1 cellular context compared by ENCODE assay signal in the genomic region with DNA sequence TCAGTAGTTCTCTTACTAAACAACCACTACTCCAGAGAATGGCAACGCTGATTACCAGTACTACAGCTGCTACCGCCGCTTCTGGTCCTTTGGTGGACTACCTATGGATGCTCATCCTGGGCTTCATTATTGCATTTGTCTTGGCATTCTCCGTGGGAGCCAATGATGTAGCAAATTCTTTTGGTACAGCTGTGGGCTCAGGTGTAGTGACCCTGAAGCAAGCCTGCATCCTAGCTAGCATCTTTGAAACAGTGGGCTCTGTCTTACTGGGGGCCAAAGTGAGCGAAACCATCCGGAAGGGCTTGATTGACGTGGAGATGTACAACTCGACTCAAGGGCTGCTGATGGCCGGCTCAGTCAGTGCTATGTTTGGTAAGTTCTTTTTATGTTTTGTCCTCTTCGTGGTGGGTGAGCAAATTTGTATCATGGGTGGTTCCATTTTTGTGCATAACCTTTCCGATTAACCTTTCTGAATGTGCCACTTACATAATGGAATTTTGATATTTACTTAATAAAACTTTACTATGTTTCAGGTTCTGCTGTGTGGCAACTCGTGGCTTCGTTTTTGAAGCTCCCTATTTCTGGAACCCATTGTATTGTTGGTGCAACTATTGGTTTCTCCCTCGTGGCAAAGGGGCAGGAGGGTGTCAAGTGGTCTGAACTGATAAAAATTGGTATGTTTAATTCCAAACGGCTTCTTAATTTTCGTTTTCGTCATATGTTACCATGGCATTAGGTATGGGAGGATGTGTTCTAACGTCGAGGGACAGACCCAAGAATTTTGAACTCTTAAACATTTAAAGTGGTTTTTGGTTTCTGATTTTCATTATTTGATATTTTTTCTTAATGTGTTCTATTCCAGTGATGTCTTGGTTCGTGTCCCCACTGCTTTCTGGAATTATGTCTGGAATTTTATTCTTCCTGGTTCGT.
TF ChIP-seq lines count a peak whose summit lies in the region.

No MANE protein-coding gene starts in this region.

TF ChIP-seq in HCT116, 20 proteins besides CTCF, POLR2A, EP300 and RAD21 (continued from another document):
- no peak for TF ChIP-seq SP1 (IDR thresholded peaks at IDR 0.05; ENCODE audit: low read depth)
- TF ChIP-seq, protein P1, sequence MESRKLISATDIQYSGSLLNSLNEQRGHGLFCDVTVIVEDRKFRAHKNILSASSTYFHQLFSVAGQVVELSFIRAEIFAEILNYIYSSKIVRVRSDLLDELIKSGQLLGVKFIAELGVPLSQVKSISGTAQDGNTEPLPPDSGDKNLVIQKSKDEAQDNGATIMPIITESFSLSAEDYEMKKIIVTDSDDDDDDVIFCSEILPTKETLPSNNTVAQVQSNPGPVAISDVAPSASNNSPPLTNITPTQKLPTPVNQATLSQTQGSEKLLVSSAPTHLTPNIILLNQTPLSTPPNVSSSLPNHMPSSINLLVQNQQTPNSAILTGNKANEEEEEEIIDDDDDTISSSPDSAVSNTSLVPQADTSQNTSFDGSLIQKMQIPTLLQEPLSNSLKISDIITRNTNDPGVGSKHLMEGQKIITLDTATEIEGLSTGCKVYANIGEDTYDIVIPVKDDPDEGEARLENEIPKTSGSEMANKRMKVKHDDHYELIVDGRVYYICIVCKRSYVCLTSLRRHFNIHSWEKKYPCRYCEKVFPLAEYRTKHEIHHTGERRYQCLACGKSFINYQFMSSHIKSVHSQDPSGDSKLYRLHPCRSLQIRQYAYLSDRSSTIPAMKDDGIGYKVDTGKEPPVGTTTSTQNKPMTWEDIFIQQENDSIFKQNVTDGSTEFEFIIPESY (IDR thresholded peaks at IDR 0.05; ENCODE audit: extremely low read depth, insufficient replicate concordance, low read length): no peak
- TF ChIP-seq ZFX (IDR thresholded peaks at IDR 0.05): no peak
- no peak for TF ChIP-seq CEBPB (IDR thresholded peaks at IDR 0.05; ENCODE audit: low read depth)
